ENCODE assay signal across 1 cellular context in genomic region chr19:8459520-8460260, GRCh38.
TF ChIP-seq lines count a peak whose summit lies in the region.

No MANE protein-coding gene starts in this region.

TF ChIP-seq in GM12878, 131 proteins besides CTCF, POLR2A, EP300 and RAD21:
- TF ChIP-seq ELK1 (IDR thresholded peaks at IDR 0.05; ENCODE audit: low read depth, low read length) (no peak), SUPT20H (IDR thresholded peaks at IDR 0.05; ENCODE audit: borderline replicate concordance, control insufficient read depth, low read depth, low read length) (no peak), RCOR1 (conservative IDR thresholded peaks at IDR 0.05; ENCODE audit: low read depth, low read length) (no peak), BCL11A (IDR thresholded peaks at IDR 0.05; ENCODE audit: low read depth, low read length) (no peak), ZBED1 (IDR thresholded peaks at IDR 0.05; ENCODE audit: borderline replicate concordance) (no peak), IRF3 (IDR thresholded peaks at IDR 0.05) (no peak), SIX5 (IDR thresholded peaks at IDR 0.05; ENCODE audit: low read depth, low read length, severe bottlenecking) (no peak), ZBTB11 (CRISPR knock-in tag; IDR thresholded peaks at IDR 0.05) (no peak), NBN (IDR thresholded peaks at IDR 0.05) (no peak), BMI1 (IDR thresholded peaks at IDR 0.05; ENCODE audit: borderline replicate concordance) (no peak), RELB (IDR thresholded peaks at IDR 0.05; ENCODE audit: low read depth) (no peak)
TF ChIP-seq in GM12878: peak in this region for 0.
